2 cellular contexts compared by ENCODE assay signal in the genomic region with DNA sequence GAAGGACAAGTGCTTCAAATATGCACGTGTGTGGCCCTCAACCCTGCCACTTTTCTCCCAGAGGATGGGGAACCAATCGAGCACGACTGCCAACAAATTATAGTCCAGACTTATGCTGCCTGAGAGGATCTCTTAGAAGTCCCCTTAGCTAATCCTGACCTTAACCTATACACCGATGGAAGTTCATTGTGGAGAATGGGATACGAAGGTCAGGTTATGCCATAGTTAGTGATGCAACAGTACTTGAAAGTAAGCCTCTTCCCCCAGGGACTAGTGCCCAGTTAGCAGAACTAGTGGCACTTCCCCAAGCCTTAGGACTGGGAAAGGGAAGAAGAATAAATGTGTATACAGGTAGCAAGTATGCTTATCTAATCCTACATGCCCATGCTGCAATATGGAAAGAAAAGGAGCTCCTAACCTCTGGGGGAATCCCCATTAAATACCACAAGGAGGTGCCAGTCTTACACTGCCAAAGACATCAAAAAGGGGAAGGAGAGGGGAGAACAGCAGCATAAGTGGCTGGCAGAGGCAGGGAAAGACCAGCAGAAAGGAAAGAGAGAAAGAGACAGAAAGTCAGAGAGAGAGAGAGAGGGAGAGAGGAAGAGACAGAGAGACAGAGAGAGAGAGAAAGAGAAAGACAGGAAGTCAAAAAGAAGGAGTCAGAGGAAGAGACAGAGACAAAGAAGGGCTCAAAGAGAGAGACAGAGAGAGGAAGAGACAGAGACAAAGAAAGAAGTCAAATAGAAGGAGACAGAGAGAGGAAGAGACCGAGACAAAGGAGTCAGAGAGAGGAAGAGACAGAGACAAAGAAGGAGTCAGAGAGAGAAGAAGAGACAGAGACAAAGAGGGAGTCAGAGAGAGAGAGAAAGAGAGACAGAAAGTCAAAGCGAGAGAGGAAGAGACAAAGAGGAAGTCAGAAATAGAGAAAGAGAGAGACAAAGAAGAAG.
TF ChIP-seq lines count a peak whose summit lies in the region.
"Not testable (repeated sequence)": the region's sequence is repeated elsewhere in the genome, so short reads cannot be mapped to it uniquely, and the experiment has no call there.

No MANE protein-coding gene starts in this region.

TF ChIP-seq in K562, 482 proteins besides CTCF, POLR2A, EP300 and RAD21 (continues in another document):
- 0 out of 2 replicates have a peak, but pooled peaks have one; percentile 65 for TF ChIP-seq EHMT2 (IDR thresholded peaks at IDR 0.05)
- TF ChIP-seq TOE1 (IDR thresholded peaks at IDR 0.05; ENCODE audit: borderline replicate concordance) = 0 out of 2 replicates have a peak, but pooled peaks have one; percentile 16
- TF ChIP-seq TOE1 (CRISPR knock-in tag; IDR thresholded peaks at IDR 0.05; ENCODE audit: borderline replicate concordance, low read depth) = not testable (repeated sequence)
- TF ChIP-seq ARID2 (IDR thresholded peaks at IDR 0.05) = 0 out of 2 replicates have a peak, but pooled peaks have one; percentile 16
- TF ChIP-seq, protein P1, sequence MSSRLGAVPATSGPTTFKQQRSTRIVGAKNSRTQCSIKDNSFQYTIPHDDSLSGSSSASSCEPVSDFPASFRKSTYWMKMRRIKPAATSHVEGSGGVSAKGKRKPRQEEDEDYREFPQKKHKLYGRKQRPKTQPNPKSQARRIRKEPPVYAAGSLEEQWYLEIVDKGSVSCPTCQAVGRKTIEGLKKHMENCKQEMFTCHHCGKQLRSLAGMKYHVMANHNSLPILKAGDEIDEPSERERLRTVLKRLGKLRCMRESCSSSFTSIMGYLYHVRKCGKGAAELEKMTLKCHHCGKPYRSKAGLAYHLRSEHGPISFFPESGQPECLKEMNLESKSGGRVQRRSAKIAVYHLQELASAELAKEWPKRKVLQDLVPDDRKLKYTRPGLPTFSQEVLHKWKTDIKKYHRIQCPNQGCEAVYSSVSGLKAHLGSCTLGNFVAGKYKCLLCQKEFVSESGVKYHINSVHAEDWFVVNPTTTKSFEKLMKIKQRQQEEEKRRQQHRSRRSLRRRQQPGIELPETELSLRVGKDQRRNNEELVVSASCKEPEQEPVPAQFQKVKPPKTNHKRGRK (tag; IDR thresholded peaks at IDR 0.05) = peak; percentile 89
- TF ChIP-seq MCM7 (IDR thresholded peaks at IDR 0.05) = peak in 1 of 2 experiments; percentile 23; a peak in 1 of 4 replicates
- TF ChIP-seq, protein P2, sequence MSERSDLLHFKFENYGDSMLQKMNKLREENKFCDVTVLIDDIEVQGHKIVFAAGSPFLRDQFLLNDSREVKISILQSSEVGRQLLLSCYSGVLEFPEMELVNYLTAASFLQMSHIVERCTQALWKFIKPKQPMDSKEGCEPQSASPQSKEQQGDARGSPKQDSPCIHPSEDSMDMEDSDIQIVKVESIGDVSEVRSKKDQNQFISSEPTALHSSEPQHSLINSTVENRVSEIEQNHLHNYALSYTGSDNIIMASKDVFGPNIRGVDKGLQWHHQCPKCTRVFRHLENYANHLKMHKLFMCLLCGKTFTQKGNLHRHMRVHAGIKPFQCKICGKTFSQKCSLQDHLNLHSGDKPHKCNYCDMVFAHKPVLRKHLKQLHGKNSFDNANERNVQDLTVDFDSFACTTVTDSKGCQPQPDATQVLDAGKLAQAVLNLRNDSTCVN (CRISPR knock-in tag; IDR thresholded peaks at IDR 0.05) = peak; percentile 80; the same call in 1 of the 2 replicates
- peak; percentile 73; the same call in 1 of the 2 replicates for TF ChIP-seq ELF4 (CRISPR knock-in tag; IDR thresholded peaks at IDR 0.05)
- 0 out of 2 replicates have a peak, but pooled peaks have one; percentile 17 for TF ChIP-seq MIER1 (IDR thresholded peaks at IDR 0.05; ENCODE audit: low read depth)
- peak; percentile 26; the same call in 1 of the 2 replicates for TF ChIP-seq SMARCA4 (IDR thresholded peaks at IDR 0.05)
- peak; percentile 65; the same call in 1 of the 2 replicates for TF ChIP-seq LARP7 (IDR thresholded peaks at IDR 0.05)

TF ChIP-seq in HepG2, 621 proteins besides CTCF, POLR2A, EP300 and RAD21:
- TF ChIP-seq, protein P3, sequence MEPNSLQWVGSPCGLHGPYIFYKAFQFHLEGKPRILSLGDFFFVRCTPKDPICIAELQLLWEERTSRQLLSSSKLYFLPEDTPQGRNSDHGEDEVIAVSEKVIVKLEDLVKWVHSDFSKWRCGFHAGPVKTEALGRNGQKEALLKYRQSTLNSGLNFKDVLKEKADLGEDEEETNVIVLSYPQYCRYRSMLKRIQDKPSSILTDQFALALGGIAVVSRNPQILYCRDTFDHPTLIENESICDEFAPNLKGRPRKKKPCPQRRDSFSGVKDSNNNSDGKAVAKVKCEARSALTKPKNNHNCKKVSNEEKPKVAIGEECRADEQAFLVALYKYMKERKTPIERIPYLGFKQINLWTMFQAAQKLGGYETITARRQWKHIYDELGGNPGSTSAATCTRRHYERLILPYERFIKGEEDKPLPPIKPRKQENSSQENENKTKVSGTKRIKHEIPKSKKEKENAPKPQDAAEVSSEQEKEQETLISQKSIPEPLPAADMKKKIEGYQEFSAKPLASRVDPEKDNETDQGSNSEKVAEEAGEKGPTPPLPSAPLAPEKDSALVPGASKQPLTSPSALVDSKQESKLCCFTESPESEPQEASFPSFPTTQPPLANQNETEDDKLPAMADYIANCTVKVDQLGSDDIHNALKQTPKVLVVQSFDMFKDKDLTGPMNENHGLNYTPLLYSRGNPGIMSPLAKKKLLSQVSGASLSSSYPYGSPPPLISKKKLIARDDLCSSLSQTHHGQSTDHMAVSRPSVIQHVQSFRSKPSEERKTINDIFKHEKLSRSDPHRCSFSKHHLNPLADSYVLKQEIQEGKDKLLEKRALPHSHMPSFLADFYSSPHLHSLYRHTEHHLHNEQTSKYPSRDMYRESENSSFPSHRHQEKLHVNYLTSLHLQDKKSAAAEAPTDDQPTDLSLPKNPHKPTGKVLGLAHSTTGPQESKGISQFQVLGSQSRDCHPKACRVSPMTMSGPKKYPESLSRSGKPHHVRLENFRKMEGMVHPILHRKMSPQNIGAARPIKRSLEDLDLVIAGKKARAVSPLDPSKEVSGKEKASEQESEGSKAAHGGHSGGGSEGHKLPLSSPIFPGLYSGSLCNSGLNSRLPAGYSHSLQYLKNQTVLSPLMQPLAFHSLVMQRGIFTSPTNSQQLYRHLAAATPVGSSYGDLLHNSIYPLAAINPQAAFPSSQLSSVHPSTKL (CRISPR knock-in tag; IDR thresholded peaks at IDR 0.05) = peak; percentile 29; the same call in 1 of the 2 replicates
- TF ChIP-seq CEBPB (IDR thresholded peaks at IDR 0.05; ENCODE audit: borderline replicate concordance, low read depth, low read length) (peak; percentile 68; the same call in 1 of the 2 replicates), NR2C2 (CRISPR knock-in tag; IDR thresholded peaks at IDR 0.05; ENCODE audit: borderline replicate concordance) (peak; percentile 56), HNF4A (CRISPR knock-in tag; IDR thresholded peaks at IDR 0.05) (peak; percentile 70), HNF4G (IDR thresholded peaks at IDR 0.05; ENCODE audit: borderline replicate concordance, low read depth, low read length) (peak; percentile 49), NR2F1 (CRISPR knock-in tag; IDR thresholded peaks at IDR 0.05) (peak; percentile 39 to 42; a peak in 1 of 4 replicates), RARA (CRISPR knock-in tag; IDR thresholded peaks at IDR 0.05) (peak; percentile 51; the same call in 1 of the 2 replicates), NR2F6 (IDR thresholded peaks at IDR 0.05) (0 out of 2 replicates have a peak, but pooled peaks have one; percentile 14), TRIM24 (CRISPR knock-in tag; IDR thresholded peaks at IDR 0.05) (peak; percentile 82)
- TF ChIP-seq HNF4G (CRISPR knock-in tag; IDR thresholded peaks at IDR 0.05; ENCODE audit: borderline replicate concordance, low read depth); NR2F6 (CRISPR knock-in tag; IDR thresholded peaks at IDR 0.05): not testable (repeated sequence)
- TF ChIP-seq, protein P4, sequence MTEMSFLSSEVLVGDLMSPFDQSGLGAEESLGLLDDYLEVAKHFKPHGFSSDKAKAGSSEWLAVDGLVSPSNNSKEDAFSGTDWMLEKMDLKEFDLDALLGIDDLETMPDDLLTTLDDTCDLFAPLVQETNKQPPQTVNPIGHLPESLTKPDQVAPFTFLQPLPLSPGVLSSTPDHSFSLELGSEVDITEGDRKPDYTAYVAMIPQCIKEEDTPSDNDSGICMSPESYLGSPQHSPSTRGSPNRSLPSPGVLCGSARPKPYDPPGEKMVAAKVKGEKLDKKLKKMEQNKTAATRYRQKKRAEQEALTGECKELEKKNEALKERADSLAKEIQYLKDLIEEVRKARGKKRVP (CRISPR knock-in tag; IDR thresholded peaks at IDR 0.05) = peak in 1 of 2 experiments; percentile 73; a peak in 2 of 4 replicates
